ENCODE assay signal across 1 cellular context in genomic region chr16:55494994-55495421, GRCh38.
TF ChIP-seq lines count a peak whose summit lies in the region.

No MANE protein-coding gene starts in this region.

TF ChIP-seq in WTC11, 78 proteins besides CTCF, POLR2A, EP300 and RAD21 (continued from another document):
- TF ChIP-seq NFYB (CRISPR knock-in tag; conservative IDR thresholded peaks at IDR 0.05; ENCODE audit: low read depth) = no peak
